ENCODE assay signal across 22 cellular contexts in the genomic region with DNA sequence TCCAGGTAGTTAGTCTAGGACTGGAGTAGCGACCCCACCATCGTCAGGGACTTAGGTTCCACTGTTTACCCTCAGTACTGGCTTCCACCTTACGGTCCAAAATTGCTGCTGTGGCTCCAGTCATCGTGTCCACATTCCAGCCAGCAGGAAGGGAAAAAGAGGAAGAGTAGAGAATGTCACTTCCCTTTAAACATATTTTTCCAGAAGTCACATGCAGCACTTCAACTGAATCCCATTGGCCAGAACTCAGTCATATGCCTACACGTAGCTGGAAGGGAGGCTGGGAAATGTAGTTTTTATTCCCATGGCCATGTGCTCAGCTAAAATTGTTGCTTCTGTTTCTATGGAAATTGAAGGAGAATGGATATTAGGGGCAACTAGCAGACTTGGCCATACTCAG.
A peak's percentile ranks its signal among the peaks of the same experiment; 100 is the strongest.
DNase-seq lines count a peak whose midpoint lies in the region; ATAC-seq, FAIRE-seq and TF ChIP-seq lines count a peak whose summit lies in the region.
"Had no signal": no experiment of that assay in that cellular context is flagged by ENCODE, and none has a peak within 500 bp of the region (broad histone marks: within the 10 kb centered on the region; RNA-seq: fewer than 3 reads in every experiment).

No MANE protein-coding gene starts in this region.

- ATAC-seq in GM12878 (no peak), upper lobe of right lung (peak; percentile 53)
- ATAC-seq: Panc1; stimulated activated naive CD8-positive, alpha-beta T cell treated with anti-CD3 and anti-CD28 coated beads, Interleukin-15, Interleukin-2, amounts not matched to agents 100 U/mL and 50 U/mL, for 24 hours had no signal

- no TSS peak for BruUV-seq in GM12878 (replicated peaks; lab: Mats Ljungman, UMichigan)

- TF ChIP-seq CTCF in left ventricle myocardium inferior (IDR thresholded peaks at IDR 0.05; ENCODE audit: borderline replicate concordance), result no peak
- TF ChIP-seq CTCF in GM12878 (IDR thresholded peaks at IDR 0.05 in 2 of 3, conservative IDR thresholded peaks at IDR 0.05 in 1 of 3; ENCODE audit: control insufficient read depth in 2 of 3, extremely low read depth in 1 of 3, insufficient read depth in 1 of 3, low read depth in 3 of 3, low read length in 3 of 3), result no peak
- TF ChIP-seq CTCF in upper lobe of right lung (IDR thresholded peaks at IDR 0.05), result no peak

- H4K20me1 ChIP-seq in GM12878 (ENCODE audit: control insufficient read depth, insufficient read depth), result no peaks in the 10 kb centered on the region

- H3K27me3 ChIP-seq in left ventricle myocardium inferior (ENCODE audit: low read depth) (no peaks in the 10 kb centered on the region), GM12878 (replicated peaks in 1 of 2; ENCODE audit: control insufficient read depth in 2 of 2, insufficient read depth in 2 of 2, low read length in 1 of 2) (0 out of 4 replicates have a peak, but pooled peaks cover 0 to 2% of the 10 kb centered on the region in 2 experiments), upper lobe of right lung (no peaks in the 10 kb centered on the region)
- H3K27me3 ChIP-seq: gastrocnemius medialis had no signal

- H3K4me2 ChIP-seq in GM12878 (ENCODE audit: control insufficient read depth, insufficient read depth), result no peak overlapping the region

- no peak for FAIRE-seq in GM12878 (lab: Jason Lieb, UNC)

- no peak overlapping the region for H2AFZ ChIP-seq in GM12878 (ENCODE audit: control insufficient read depth, low read depth, low read length)

- intact Hi-C loops in cardiac septum (cut with DNase I), result no loop called here
- intact Hi-C loops in left ventricle myocardium inferior (cut with micrococcal nuclease), result no loop called here
- intact Hi-C loops in GM12878 (cut with micrococcal nuclease; ENCODE audit: unreplicated experiment), result no loop called here
- intact Hi-C loops in upper lobe of right lung (cut with DNase I), result no loop called here

- H3K36me3 ChIP-seq in left ventricle myocardium inferior (no peaks in the 10 kb centered on the region), GM12878 (ENCODE audit: control insufficient read depth in 2 of 2, insufficient read depth in 2 of 2, low read length in 1 of 2) (no peaks in the 10 kb centered on the region), upper lobe of right lung (no peaks in the 10 kb centered on the region)
- H3K36me3 ChIP-seq: gastrocnemius medialis, prostate gland had no signal

- TF ChIP-seq EP300 in GM12878 (IDR thresholded peaks at IDR 0.05; ENCODE audit: borderline replicate concordance in 1 of 2, control insufficient read depth in 1 of 2, low read depth in 2 of 2, low read length in 2 of 2), result no peak

- H3K4me3 ChIP-seq in left ventricle myocardium inferior, result no peak overlapping the region
- H3K4me3 ChIP-seq in GM12878, result no peak overlapping the region
- no peak overlapping the region for H3K4me3 ChIP-seq in upper lobe of right lung
- H3K4me3 ChIP-seq: gastrocnemius medialis, prostate gland had no signal

- CTCF ChIA-PET in GM12878 (lab: Yijun Ruan, JAX), result no interaction called here

- DNase-seq in cardiac septum (ENCODE audit: low spot score) (peak; percentile 20), left ventricle myocardium inferior (no peak), Kasumi-1 (lab: John Stamatoyannopoulos, UW) (peak; percentile 60 to 65), GM12878 (ENCODE audit: low read depth, low spot score) (no peak), upper lobe of right lung (no peak), NCI-H774 (lab: John Stamatoyannopoulos, UW) (no peak), medulla oblongata (ENCODE audit: extremely low spot score) (no peak)
- DNase-seq in activated CD8-positive, alpha-beta memory T cell treated with anti-CD3 and anti-CD28 coated beads for 24 hours, result no peak
- DNase-seq: activated CD4-positive, alpha-beta T cell treated with anti-CD3 and anti-CD28 coated beads, Interleukin-2, amount 10 ng/mL, durations not matched to agents 24 days and 14 days; activated gamma-delta T cell; COR-L47; effector CD8-positive, alpha-beta T cell; gastrocnemius medialis; KG1; kidney glomerular epithelial cell; NCI-H1105; stimulated activated CD4-positive, alpha-beta T cell treated with anti-CD3 and anti-CD28 coated beads, Interleukin-2, amount 100 ng/mL, for 24 hours; stimulated activated naive CD8-positive, alpha-beta T cell treated with anti-CD3 and anti-CD28 coated beads, Interleukin-15, Interleukin-2, amounts not matched to agents 100 U/mL and 50 U/mL, for 24 hours; T1000 had no signal

- H3K9me3 ChIP-seq in left ventricle myocardium inferior (replicated peaks) (no peaks in the 10 kb centered on the region), GM12878 (replicated peaks; ENCODE audit: control insufficient read depth, insufficient read depth, low read length) (no peaks in the 10 kb centered on the region; the same call in 2 of the 3 replicates), upper lobe of right lung (no peaks in the 10 kb centered on the region)
- H3K9me3 ChIP-seq: gastrocnemius medialis, prostate gland had no signal

- 64% methylated on average over 5 of the region's 5 CpGs for WGBS in GM12878 (ENCODE audit: insufficient coverage, insufficient replicate concordance, low lambda C conversion rate, missing lambda C conversion rate)

- no peak overlapping the region for H3K9ac ChIP-seq in GM12878 (ENCODE audit: control insufficient read depth, insufficient read depth, low read length)

- SMC1A ChIA-PET in GM12878 (lab: Charles Lee; ENCODE audit: uncharacterized antibody, unreplicated experiment), result no interaction called here

- H3K79me2 ChIP-seq in GM12878 (ENCODE audit: control insufficient read depth, insufficient read depth, low read length), result no peaks in the 10 kb centered on the region

- POLR2A ChIA-PET in GM12878 (lab: Charles Lee), result no interaction called here

- RAD21 ChIA-PET in GM12878 (lab: Charles Lee; ENCODE audit: unreplicated experiment), result no interaction called here

- H3K4me1 ChIP-seq in left ventricle myocardium inferior (peaks cover 7% of the 10 kb centered on the region), GM12878 (ENCODE audit: control insufficient read depth, insufficient read depth, low read length) (no peaks in the 10 kb centered on the region), upper lobe of right lung (peaks cover 11% of the 10 kb centered on the region)
- H3K4me1 ChIP-seq: gastrocnemius medialis, prostate gland had no signal

- H3K27ac ChIP-seq in left ventricle myocardium inferior (replicated peaks), result no peak overlapping the region
- no peak overlapping the region for H3K27ac ChIP-seq in GM12878 (ENCODE audit: control insufficient read depth, insufficient read depth)
- H3K27ac ChIP-seq in upper lobe of right lung, result no peak overlapping the region
- H3K27ac ChIP-seq: gastrocnemius medialis, HL-60 had no signal

- TF ChIP-seq POLR2A in GM12878 (IDR thresholded peaks at IDR 0.05; ENCODE audit: low read depth, low read length), result no peak

- in situ Hi-C loops in GM12878 (cut with MboI), result no loop called here

- no peak for TF ChIP-seq RAD21 in GM12878 (IDR thresholded peaks at IDR 0.05; ENCODE audit: insufficient read depth, low read depth, low read length)

TF ChIP-seq in GM12878, 131 proteins besides CTCF, POLR2A, EP300 and RAD21:
- TF ChIP-seq, protein P1, sequence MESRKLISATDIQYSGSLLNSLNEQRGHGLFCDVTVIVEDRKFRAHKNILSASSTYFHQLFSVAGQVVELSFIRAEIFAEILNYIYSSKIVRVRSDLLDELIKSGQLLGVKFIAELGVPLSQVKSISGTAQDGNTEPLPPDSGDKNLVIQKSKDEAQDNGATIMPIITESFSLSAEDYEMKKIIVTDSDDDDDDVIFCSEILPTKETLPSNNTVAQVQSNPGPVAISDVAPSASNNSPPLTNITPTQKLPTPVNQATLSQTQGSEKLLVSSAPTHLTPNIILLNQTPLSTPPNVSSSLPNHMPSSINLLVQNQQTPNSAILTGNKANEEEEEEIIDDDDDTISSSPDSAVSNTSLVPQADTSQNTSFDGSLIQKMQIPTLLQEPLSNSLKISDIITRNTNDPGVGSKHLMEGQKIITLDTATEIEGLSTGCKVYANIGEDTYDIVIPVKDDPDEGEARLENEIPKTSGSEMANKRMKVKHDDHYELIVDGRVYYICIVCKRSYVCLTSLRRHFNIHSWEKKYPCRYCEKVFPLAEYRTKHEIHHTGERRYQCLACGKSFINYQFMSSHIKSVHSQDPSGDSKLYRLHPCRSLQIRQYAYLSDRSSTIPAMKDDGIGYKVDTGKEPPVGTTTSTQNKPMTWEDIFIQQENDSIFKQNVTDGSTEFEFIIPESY (IDR thresholded peaks at IDR 0.05), result no peak
- peak; percentile 48 for TF ChIP-seq SIX5 (IDR thresholded peaks at IDR 0.05; ENCODE audit: low read depth, low read length, severe bottlenecking)
- TF ChIP-seq, protein P2, sequence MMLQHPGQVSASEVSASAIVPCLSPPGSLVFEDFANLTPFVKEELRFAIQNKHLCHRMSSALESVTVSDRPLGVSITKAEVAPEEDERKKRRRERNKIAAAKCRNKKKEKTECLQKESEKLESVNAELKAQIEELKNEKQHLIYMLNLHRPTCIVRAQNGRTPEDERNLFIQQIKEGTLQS (IDR thresholded peaks at IDR 0.05; ENCODE audit: borderline replicate concordance, extremely low read depth, low read depth, low read length), result peak; percentile 27; the same call in 1 of the 2 replicates
- TF ChIP-seq, protein P3, sequence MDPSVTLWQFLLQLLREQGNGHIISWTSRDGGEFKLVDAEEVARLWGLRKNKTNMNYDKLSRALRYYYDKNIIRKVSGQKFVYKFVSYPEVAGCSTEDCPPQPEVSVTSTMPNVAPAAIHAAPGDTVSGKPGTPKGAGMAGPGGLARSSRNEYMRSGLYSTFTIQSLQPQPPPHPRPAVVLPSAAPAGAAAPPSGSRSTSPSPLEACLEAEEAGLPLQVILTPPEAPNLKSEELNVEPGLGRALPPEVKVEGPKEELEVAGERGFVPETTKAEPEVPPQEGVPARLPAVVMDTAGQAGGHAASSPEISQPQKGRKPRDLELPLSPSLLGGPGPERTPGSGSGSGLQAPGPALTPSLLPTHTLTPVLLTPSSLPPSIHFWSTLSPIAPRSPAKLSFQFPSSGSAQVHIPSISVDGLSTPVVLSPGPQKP (IDR thresholded peaks at IDR 0.05; ENCODE audit: low read depth, low read length), result no peak
- TF ChIP-seq MYC (IDR thresholded peaks at IDR 0.05; ENCODE audit: insufficient read depth, insufficient read length, insufficient replicate concordance, low read length, severe bottlenecking), result no peak
- TF ChIP-seq TARDBP (IDR thresholded peaks at IDR 0.05; ENCODE audit: borderline replicate concordance), result no peak

Comparison
In these comparisons a context has a peak if more than half of its experiments do, and no peak if none do; other contexts are left out.
1. DNase-seq: peak in cardiac septum (single experiment) and Kasumi-1 (2 of 2); none in left ventricle myocardium inferior (single experiment), GM12878 (single experiment), upper lobe of right lung (single experiment), NCI-H774 (single experiment), medulla oblongata (single experiment) and activated CD8-positive, alpha-beta memory T cell treated with anti-CD3 and anti-CD28 coated beads for 24 hours (single experiment).